32 cellular contexts compared by ENCODE assay signal in genomic region chr5:167104351-167104750, GRCh38.
"Had no signal": no experiment of that assay in that cellular context is flagged by ENCODE, and none has a peak within 500 bp of the region (broad histone marks: within the 10 kb centered on the region; RNA-seq: fewer than 3 reads in every experiment).

No MANE protein-coding gene starts in this region.

- H3K9me3 ChIP-seq: adrenal gland, body of pancreas, esophagus muscularis mucosa, gastroesophageal sphincter, heart right ventricle had no signal

- H3K4me3 ChIP-seq: adrenal gland, body of pancreas, esophagus muscularis mucosa, gastroesophageal sphincter, heart right ventricle, hepatocyte had no signal

- H3K4me1 Mint-ChIP-seq: activated CD4-positive, alpha-beta T cell treated with anti-CD3 and anti-CD28 coated beads for 36 hours; activated CD4-positive, alpha-beta T cell treated with anti-CD3 and anti-CD28 coated beads, Interleukin-2, amount 10 ng/mL, durations not matched to agents 24 days and 14 days; activated CD8-positive, alpha-beta memory T cell treated with anti-CD3 and anti-CD28 coated beads, Interleukin-2, amount 10 ng/mL, durations not matched to agents 7 days and 5 days; activated naive CD4-positive, alpha-beta T cell treated with anti-CD3 and anti-CD28 coated beads, Interleukin-2, amount 50 U/mL, for 24 hours; activated naive CD8-positive, alpha-beta T cell treated with anti-CD3 and anti-CD28 coated beads for 36 hours; activated naive CD8-positive, alpha-beta T cell treated with anti-CD3 and anti-CD28 coated beads, Interleukin-2, amount 50 U/mL, for 24 hours had no signal

- DNase-seq: activated CD4-positive, alpha-beta memory T cell treated with anti-CD3 and anti-CD28 coated beads for 36 hours; activated CD4-positive, alpha-beta T cell treated with anti-CD3 and anti-CD28 coated beads for 36 hours; activated CD4-positive, alpha-beta T cell treated with anti-CD3 and anti-CD28 coated beads, Interleukin-2, amount 10 ng/mL, durations not matched to agents 24 days and 14 days; activated CD4-positive, CD25-positive, alpha-beta regulatory T cell; activated CD4-positive, CD25-positive, alpha-beta regulatory T cell treated with anti-CD3 and anti-CD28 coated beads, Interleukin-2, amount 50 U/mL, for 72 hours; activated CD8-positive, alpha-beta memory T cell treated with anti-CD3 and anti-CD28 coated beads, Interleukin-2, amount 10 ng/mL, durations not matched to agents 7 days and 5 days; activated CD8-positive, alpha-beta memory T cell treated with anti-CD3 and anti-CD28 coated beads, Interleukin-2, amount 50 U/mL, for 4 hours; activated CD8-positive, alpha-beta T cell treated with anti-CD3 and anti-CD28 coated beads, Interleukin-2, amount 10 ng/mL, durations not matched to agents 7 days and 5 days; activated effector memory CD4-positive, alpha-beta T cell treated with anti-CD3 and anti-CD28 coated beads, Interleukin-2, amount 50 U/mL, for 16 hours; activated naive CD4-positive, alpha-beta T cell treated with anti-CD3 and anti-CD28 coated beads for 36 hours; activated naive CD8-positive, alpha-beta T cell treated with anti-CD3 and anti-CD28 coated beads for 36 hours; activated naive CD8-positive, alpha-beta T cell treated with anti-CD3 and anti-CD28 coated beads, Interleukin-2, amount 50 U/mL, for 24 hours; activated T-cell treated with anti-CD3 and anti-CD28 coated beads, Interleukin-2, amount 50 U/mL, for 1 hour; activated T-cell treated with anti-CD3 and anti-CD28 coated beads, Interleukin-2, amount 50 U/mL, for 48 hours; adrenal gland; amygdala; aorta; body of pancreas; caudate nucleus; cortex of kidney; dermis blood vessel endothelial cell; effector CD4-positive, alpha-beta T cell; effector memory CD8-positive, alpha-beta T cell; erythroblast; foreskin melanocyte; heart right ventricle had no signal

- H3K27me3 ChIP-seq: adrenal gland, body of pancreas, esophagus muscularis mucosa, gastroesophageal sphincter, heart right ventricle, hepatocyte had no signal

- H3K4me3 Mint-ChIP-seq: activated CD4-positive, alpha-beta memory T cell treated with anti-CD3 and anti-CD28 coated beads for 36 hours; activated CD4-positive, alpha-beta T cell treated with anti-CD3 and anti-CD28 coated beads for 36 hours; activated CD4-positive, alpha-beta T cell treated with anti-CD3 and anti-CD28 coated beads, Interleukin-2, amount 10 ng/mL, durations not matched to agents 24 days and 14 days; activated CD8-positive, alpha-beta memory T cell treated with anti-CD3 and anti-CD28 coated beads, Interleukin-2, amount 10 ng/mL, durations not matched to agents 7 days and 5 days; activated CD8-positive, alpha-beta T cell treated with anti-CD3 and anti-CD28 coated beads, Interleukin-2, amount 10 ng/mL, durations not matched to agents 7 days and 5 days; activated naive CD4-positive, alpha-beta T cell treated with anti-CD3 and anti-CD28 coated beads for 36 hours; activated naive CD4-positive, alpha-beta T cell treated with anti-CD3 and anti-CD28 coated beads, Interleukin-2, amount 50 U/mL, for 24 hours; activated naive CD8-positive, alpha-beta T cell treated with anti-CD3 and anti-CD28 coated beads for 36 hours; activated naive CD8-positive, alpha-beta T cell treated with anti-CD3 and anti-CD28 coated beads, Interleukin-2, amount 50 U/mL, for 24 hours; activated T-helper 1 cell treated with anti-CD3 and anti-CD28 coated beads, Interleukin-12 subunit alpha, Interleukin-12 subunit beta, Interleukin-2, Interleukin-4 antibody, amounts not matched to agents 30 ng/mL and 10 ng/mL and 1 ng/mL, durations not matched to agents 14 hours and 24 hours and 36 hours; effector memory CD8-positive, alpha-beta T cell had no signal

- H3K27ac ChIP-seq: adrenal gland, body of pancreas, esophagus muscularis mucosa, gastroesophageal sphincter, heart right ventricle, hepatocyte had no signal

- H3K27ac Mint-ChIP-seq: activated CD4-positive, alpha-beta memory T cell treated with anti-CD3 and anti-CD28 coated beads for 36 hours; activated CD4-positive, alpha-beta T cell treated with anti-CD3 and anti-CD28 coated beads for 36 hours; activated CD4-positive, alpha-beta T cell treated with anti-CD3 and anti-CD28 coated beads, Interleukin-2, amount 10 ng/mL, durations not matched to agents 24 days and 14 days; activated CD8-positive, alpha-beta memory T cell treated with anti-CD3 and anti-CD28 coated beads, Interleukin-2, amount 10 ng/mL, durations not matched to agents 7 days and 5 days; activated CD8-positive, alpha-beta T cell treated with anti-CD3 and anti-CD28 coated beads, Interleukin-2, amount 10 ng/mL, durations not matched to agents 7 days and 5 days; activated naive CD4-positive, alpha-beta T cell treated with anti-CD3 and anti-CD28 coated beads for 36 hours; activated naive CD4-positive, alpha-beta T cell treated with anti-CD3 and anti-CD28 coated beads, Interleukin-2, amount 50 U/mL, for 24 hours; activated naive CD8-positive, alpha-beta T cell treated with anti-CD3 and anti-CD28 coated beads for 36 hours; activated naive CD8-positive, alpha-beta T cell treated with anti-CD3 and anti-CD28 coated beads, Interleukin-2, amount 50 U/mL, for 24 hours; activated T-helper 1 cell treated with anti-CD3 and anti-CD28 coated beads, Interleukin-12 subunit alpha, Interleukin-12 subunit beta, Interleukin-2, Interleukin-4 antibody, amounts not matched to agents 30 ng/mL and 10 ng/mL and 1 ng/mL, durations not matched to agents 14 hours and 24 hours and 36 hours; activated T-helper 2 cell treated with anti-CD3 and anti-CD28 coated beads, Interferon-gamma antibody, Interleukin-2, Interleukin-4, amounts not matched to agents 10 μg/mL and 5 μg/mL and 100 μg/mL, durations not matched to agents 14 hours and 24 hours and 36 hours; effector memory CD8-positive, alpha-beta T cell had no signal

- H3K36me3 Mint-ChIP-seq: activated CD4-positive, alpha-beta memory T cell treated with anti-CD3 and anti-CD28 coated beads for 36 hours; activated CD8-positive, alpha-beta memory T cell treated with anti-CD3 and anti-CD28 coated beads, Interleukin-2, amount 10 ng/mL, durations not matched to agents 7 days and 5 days; activated naive CD4-positive, alpha-beta T cell treated with anti-CD3 and anti-CD28 coated beads, Interleukin-2, amount 50 U/mL, for 24 hours; activated naive CD8-positive, alpha-beta T cell treated with anti-CD3 and anti-CD28 coated beads for 36 hours had no signal

- H3K36me3 ChIP-seq: adrenal gland, esophagus muscularis mucosa, gastroesophageal sphincter, heart right ventricle had no signal

- ATAC-seq: activated CD4-positive, alpha-beta T cell treated with anti-CD3 and anti-CD28 coated beads for 36 hours; activated CD8-positive, alpha-beta memory T cell treated with anti-CD3 and anti-CD28 coated beads, Interleukin-2, amount 10 ng/mL, durations not matched to agents 7 days and 5 days; activated CD8-positive, alpha-beta T cell treated with anti-CD3 and anti-CD28 coated beads, Interleukin-2, amount 10 ng/mL, durations not matched to agents 7 days and 5 days; activated naive CD8-positive, alpha-beta T cell treated with anti-CD3 and anti-CD28 coated beads, Interleukin-2, amount 50 U/mL, for 24 hours; body of pancreas; effector memory CD8-positive, alpha-beta T cell; gastroesophageal sphincter; heart right ventricle had no signal

- H3K4me1 ChIP-seq: adrenal gland, body of pancreas, heart right ventricle had no signal
